Comparison of ENCODE assay signal across 8 cellular contexts in the genomic region with DNA sequence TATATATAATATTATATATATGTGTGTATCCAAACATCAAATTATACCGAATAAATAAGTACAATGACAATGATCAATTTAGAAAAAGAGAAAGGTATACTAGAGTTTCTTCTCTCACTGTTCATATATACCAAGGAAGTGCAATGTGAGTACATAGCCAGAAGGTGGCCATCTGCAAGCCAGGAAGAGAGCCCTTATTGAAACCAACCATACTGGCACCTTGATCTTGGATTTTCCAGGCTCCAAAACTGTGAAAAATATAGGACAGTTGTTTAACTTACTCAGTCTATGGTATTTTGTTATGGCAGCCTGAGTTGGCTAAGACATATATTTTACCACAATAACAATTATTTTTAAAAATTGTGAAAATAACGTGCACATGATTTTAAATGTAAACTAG.
DNase-seq lines count a peak whose midpoint lies in the region; ATAC-seq, FAIRE-seq and TF ChIP-seq lines count a peak whose summit lies in the region.

No MANE protein-coding gene starts in this region.

- H2AFZ ChIP-seq in neural progenitor cell (replicated peaks): no peak overlapping the region

- H3K36me3 Mint-ChIP-seq in neural progenitor cell: no peaks in the 10 kb centered on the region

- H3K9me3 Mint-ChIP-seq in neural progenitor cell: no peaks in the 10 kb centered on the region

- no peaks in the 10 kb centered on the region for H3K27me3 Mint-ChIP-seq in neural progenitor cell (ENCODE audit: insufficient read depth, low read depth)

- H3K4me3 ChIP-seq in AG04449 (ENCODE audit: low read depth, low read length) (no peak overlapping the region), bronchial epithelial cell (ENCODE audit: low read depth, low read length) (no peak overlapping the region), neural progenitor cell (no peak overlapping the region)

- H3K36me3 ChIP-seq in bronchial epithelial cell (ENCODE audit: control insufficient read depth, insufficient read depth, low read length) (no peaks in the 10 kb centered on the region), neural progenitor cell (no peaks in the 10 kb centered on the region)

- H3K27ac Mint-ChIP-seq in neural progenitor cell: no peak overlapping the region

- H4K20me1 ChIP-seq in neural progenitor cell (ENCODE audit: low read depth): no peaks in the 10 kb centered on the region

- TF ChIP-seq CTCF in AG04449 (IDR thresholded peaks at IDR 0.05; ENCODE audit: insufficient read depth, low read length, missing control alignments) (peak; percentile 38), bronchial epithelial cell (IDR thresholded peaks at IDR 0.05; ENCODE audit: insufficient read depth, low read length, severe bottlenecking) (peak; percentile 60), neural progenitor cell (IDR thresholded peaks at IDR 0.05) (peak; percentile 69)

- POLR2A ChIA-PET in AG04449 (lab: Yijun Ruan, JAX): no interaction called here

- no peak overlapping the region for H3K4me2 ChIP-seq in neural progenitor cell

- H3K9me3 ChIP-seq in neural progenitor cell (ENCODE audit: low read depth): no peaks in the 10 kb centered on the region

- no peaks in the 10 kb centered on the region for H3F3A ChIP-seq in neural progenitor cell (ENCODE audit: low read depth)

- no peak overlapping the region for H3K27ac ChIP-seq in neural progenitor cell

- H3K27me3 ChIP-seq in bronchial epithelial cell (ENCODE audit: control insufficient read depth, insufficient read depth, low read length): no peaks in the 10 kb centered on the region
- H3K27me3 ChIP-seq in neural progenitor cell: no peaks in the 10 kb centered on the region

- DNase-seq in AG04449 (ENCODE audit: low read depth, low spot score) (no peak), NCI-H2227 treated with DMSO at 0.1 percent for 48 hours (lab: John Stamatoyannopoulos, UW) (peak; percentile 61), bronchial epithelial cell (ENCODE audit: low read depth) (peak; percentile 32), neural progenitor cell (ENCODE audit: low spot score) (peak; percentile 53), GDM1 (lab: John Stamatoyannopoulos, UW) (no peak), C1 segment of cervical spinal cord (lab: John Stamatoyannopoulos, UW) (no peak)

- no peak overlapping the region for H3K9ac ChIP-seq in neural progenitor cell

- H3K4me3 Mint-ChIP-seq in neural progenitor cell: no peak overlapping the region

- CTCF ChIA-PET in AG04449 (lab: Yijun Ruan, JAX): interaction anchor here (1.0 to 1.3 kb wide), 2 partner anchors 21 to 1153 kb away, joined by 3 read pairs; no protein-coding TSS in a partner anchor

- ATAC-seq in GM18511 (IDR thresholded peaks at IDR 0.05; ENCODE audit: unreplicated experiment) (peak; percentile 92), HG02970 (IDR thresholded peaks at IDR 0.05; ENCODE audit: low FRiP score, unreplicated experiment) (peak; percentile 74)

- no peaks in the 10 kb centered on the region for H3K4me1 ChIP-seq in neural progenitor cell

- FAIRE-seq in bronchial epithelial cell (lab: Jason Lieb, UNC): no peak

- no peaks in the 10 kb centered on the region for H3K79me2 ChIP-seq in neural progenitor cell (ENCODE audit: low read depth)

- H3K4me1 Mint-ChIP-seq in neural progenitor cell: no peaks in the 10 kb centered on the region

Comparison
In these comparisons a context has a peak if more than half of its experiments do, and no peak if none do; other contexts are left out.
1. DNase-seq: peak in NCI-H2227 treated with DMSO at 0.1 percent for 48 hours (single experiment), bronchial epithelial cell (single experiment) and neural progenitor cell (single experiment); none in AG04449 (single experiment), GDM1 (single experiment) and C1 segment of cervical spinal cord (0 of 14).
2. Peak in every context shown above with its lines, with median percentiles within 50 percentile points of each other: CTCF ChIP-seq.